Comparison of ENCODE assay signal across 11 cellular contexts in genomic region chr9:110334183-110334582, GRCh38.
DNase-seq lines count a peak whose midpoint lies in the region; ATAC-seq lines count a peak whose summit lies in the region.
"Had no signal": no experiment of that assay in that cellular context is flagged by ENCODE, and none has a peak within 500 bp of the region (broad histone marks: within the 10 kb centered on the region; RNA-seq: fewer than 3 reads in every experiment).

No MANE protein-coding gene starts in this region.

- DNase-seq in stimulated activated naive B cell treated with anti-CD40 and anti-IgM and Interleukin-4, amounts not matched to agents 10 μg/mL and 1 μg/mL and 100 μg/mL, for 72 hours: no peak
- DNase-seq in NCI-H2029 (lab: John Stamatoyannopoulos, UW): no peak
- DNase-seq in stimulated activated CD4-positive, alpha-beta T cell treated with anti-CD3 and anti-CD28 coated beads, Interleukin-4, amount 100 ng/mL, for 1 hour: no peak
- DNase-seq in DMS153 treated with DMSO at 0.1 percent for 48 hours (lab: John Stamatoyannopoulos, UW; ENCODE audit: unreplicated experiment): no peak
- DNase-seq: activated CD4-positive, CD25-positive, alpha-beta regulatory T cell; mammary epithelial cell; NK-92 treated with Interleukin-12 subunit alpha and Interleukin-12 subunit beta, amount 100 ng/mL, for 24 hours had no signal

- H3K4me3 Mint-ChIP-seq in stimulated activated naive B cell treated with anti-CD40 and anti-IgM and Interleukin-4, amounts not matched to agents 10 μg/mL and 1 μg/mL and 100 μg/mL, for 72 hours: no peak overlapping the region

- H3K36me3 Mint-ChIP-seq in stimulated activated naive B cell treated with anti-CD40 and anti-IgM and Interleukin-4, amounts not matched to agents 10 μg/mL and 1 μg/mL and 100 μg/mL, for 72 hours: peaks cover 0 to 3% of the 10 kb centered on the region in 2 donors

- no peaks in the 10 kb centered on the region for H3K27me3 Mint-ChIP-seq in stimulated activated naive B cell treated with anti-CD40 and anti-IgM and Interleukin-4, amounts not matched to agents 10 μg/mL and 1 μg/mL and 100 μg/mL, for 72 hours

- peaks cover 0 to 1% of the 10 kb centered on the region in 2 donors for H3K9me3 Mint-ChIP-seq in stimulated activated naive B cell treated with anti-CD40 and anti-IgM and Interleukin-4, amounts not matched to agents 10 μg/mL and 1 μg/mL and 100 μg/mL, for 72 hours

- ATAC-seq in GM19025 (IDR thresholded peaks at IDR 0.05; ENCODE audit: low read depth, unreplicated experiment): peak; percentile 70
- ATAC-seq in GM21619 (IDR thresholded peaks at IDR 0.05; ENCODE audit: unreplicated experiment): peak; percentile 73
- peak; percentile 75 for ATAC-seq in HG03066 (IDR thresholded peaks at IDR 0.05; ENCODE audit: low read depth, unreplicated experiment)
- ATAC-seq in stimulated activated naive B cell treated with anti-CD40 and anti-IgM and Interleukin-4, amounts not matched to agents 10 μg/mL and 1 μg/mL and 100 μg/mL, for 72 hours (replicated peaks): peak; percentile 58 to 66
- ATAC-seq: HCT116 had no signal

- peaks cover 10 to 28% of the 10 kb centered on the region in 2 donors for H3K4me1 Mint-ChIP-seq in stimulated activated naive B cell treated with anti-CD40 and anti-IgM and Interleukin-4, amounts not matched to agents 10 μg/mL and 1 μg/mL and 100 μg/mL, for 72 hours

- H3K27ac Mint-ChIP-seq in stimulated activated naive B cell treated with anti-CD40 and anti-IgM and Interleukin-4, amounts not matched to agents 10 μg/mL and 1 μg/mL and 100 μg/mL, for 72 hours: no peak overlapping the region
